Comparison of ENCODE assay signal across 20 cellular contexts in genomic region chr1:42744030-42744413, GRCh38. TPM values are rescaled to one million over a fixed set of nuclear protein-coding genes. Genes with fewer than 3 reads are reported as not detected.
DNase-seq lines count a peak whose midpoint lies in the region; ATAC-seq and TF ChIP-seq lines count a peak whose summit lies in the region.
"Had no signal": no experiment of that assay in that cellular context is flagged by ENCODE, and none has a peak within 500 bp of the region (broad histone marks: within the 10 kb centered on the region; RNA-seq: fewer than 3 reads in every experiment).

No MANE protein-coding gene starts in this region.

- H3K79me1 ChIP-seq in trophoblast cell (ENCODE audit: low read length): no peaks in the 10 kb centered on the region

- H3K4me1 Mint-ChIP-seq in activated T-cell treated with anti-CD3 and anti-CD28 coated beads, Interleukin-2, amount 50 U/mL, for 24 hours (ENCODE audit: low read depth): no peaks in the 10 kb centered on the region

- no peak overlapping the region for H3K23ac ChIP-seq in trophoblast cell (ENCODE audit: low read length)

- no peak for TF ChIP-seq CTCF in upper lobe of right lung (IDR thresholded peaks at IDR 0.05)

- no peak overlapping the region for H3K14ac ChIP-seq in trophoblast cell (ENCODE audit: low read length)

- peaks cover 7% of the 10 kb centered on the region for H3K9me3 ChIP-seq in trophoblast cell (ENCODE audit: insufficient read depth, low read depth, low read length)
- no peaks in the 10 kb centered on the region for H3K9me3 ChIP-seq in upper lobe of right lung

- no peak overlapping the region for H3K9ac ChIP-seq in trophoblast cell (ENCODE audit: low read length)
- H3K9ac ChIP-seq: KMS-11 had no signal

- ATAC-seq in upper lobe of right lung: no peak

- H3K4me1 ChIP-seq in trophoblast cell (ENCODE audit: control insufficient read depth in 1 of 2, insufficient read depth in 2 of 2, low read length in 2 of 2) (peaks cover 10 to 13% of the 10 kb centered on the region in 2 experiments), upper lobe of right lung (no peaks in the 10 kb centered on the region)

- no CpG with 5 or more reads among the region's 9 CpGs for WGBS in trophoblast cell (ENCODE audit: extremely low coverage, insufficient coverage, insufficient read length)

- H4K91ac ChIP-seq in trophoblast cell (ENCODE audit: low read depth, low read length): no peak overlapping the region

- H3K27ac ChIP-seq in trophoblast cell (ENCODE audit: low read depth, low read length): no peak overlapping the region
- no peak overlapping the region for H3K27ac ChIP-seq in upper lobe of right lung
- H3K27ac ChIP-seq: 22Rv1, C4-2B, KMS-11 had no signal

- H2BK5ac ChIP-seq in trophoblast cell (ENCODE audit: low read depth, low read length, poor library complexity): no peak overlapping the region

- H3K9me3 Mint-ChIP-seq in activated T-cell treated with anti-CD3 and anti-CD28 coated beads, Interleukin-2, amount 50 U/mL, for 24 hours: no peaks in the 10 kb centered on the region
- H3K9me3 Mint-ChIP-seq: HFFc6 had no signal

- H2AK5ac ChIP-seq in trophoblast cell (ENCODE audit: low read length): no peak overlapping the region

- H2BK120ac ChIP-seq in trophoblast cell (ENCODE audit: insufficient read depth, low read length, poor library complexity): no peak overlapping the region

- H3K4ac ChIP-seq in trophoblast cell (ENCODE audit: low read depth, low read length): no peak overlapping the region

- no peak overlapping the region for H3K4me3 ChIP-seq in trophoblast cell (ENCODE audit: low read depth, low read length)
- H3K4me3 ChIP-seq in upper lobe of right lung: no peak overlapping the region

- no peak overlapping the region for H2BK12ac ChIP-seq in trophoblast cell (ENCODE audit: low read length)

- no peak overlapping the region for H4K8ac ChIP-seq in trophoblast cell (ENCODE audit: low read depth, low read length)

- peaks cover 35% of the 10 kb centered on the region for H3K36me3 Mint-ChIP-seq in activated T-cell treated with anti-CD3 and anti-CD28 coated beads, Interleukin-2, amount 50 U/mL, for 24 hours (ENCODE audit: low read depth)

- no peak overlapping the region for H3K4me2 ChIP-seq in trophoblast cell (ENCODE audit: low read length)
- H3K4me2 ChIP-seq: KMS-11 had no signal

- DNase-seq in activated T-cell treated with anti-CD3 and anti-CD28 coated beads, Interleukin-2, amount 50 U/mL, for 24 hours: peak; percentile 9
- no peak for DNase-seq in activated T-cell treated with anti-CD3 and anti-CD28 coated beads, Interleukin-2, amount 50 U/mL, for 1 hour
- DNase-seq in fibroblast of peridontal ligament (ENCODE audit: extremely low read depth): peak; percentile 14
- DNase-seq in trophoblast cell: peak; percentile 48 to 61
- no peak for DNase-seq in upper lobe of right lung
- DNase-seq in HPDE6-E6E7 (ENCODE audit: extremely low spot score): no peak
- DNase-seq: AML-193, H7, NCI-H1417 treated with DMSO at 0.1 percent for 48 hours, NCI-H187 treated with DMSO at 0.1 percent for 48 hours, NCI-H226, NCI-H524, NCI-H82, OCI-M1, SHP77 had no signal

- H3K27me3 ChIP-seq in trophoblast cell (ENCODE audit: insufficient read depth, low read length) (no peaks in the 10 kb centered on the region), upper lobe of right lung (no peaks in the 10 kb centered on the region)

- no peak overlapping the region for H4K12ac ChIP-seq in trophoblast cell (ENCODE audit: low read depth, low read length)

- H2AFZ ChIP-seq in trophoblast cell (ENCODE audit: insufficient read depth, low read length, poor library complexity): no peak overlapping the region

- no peaks in the 10 kb centered on the region for H3K27me3 Mint-ChIP-seq in activated T-cell treated with anti-CD3 and anti-CD28 coated beads, Interleukin-2, amount 50 U/mL, for 24 hours

- H3K4me3 Mint-ChIP-seq in activated T-cell treated with anti-CD3 and anti-CD28 coated beads, Interleukin-2, amount 50 U/mL, for 24 hours: no peak overlapping the region
- H3K4me3 Mint-ChIP-seq: HFFc6 had no signal

- H3K79me2 ChIP-seq in trophoblast cell (ENCODE audit: control insufficient read depth, insufficient read depth, low read length, poor library complexity): no peaks in the 10 kb centered on the region

- H3K36me3 ChIP-seq in trophoblast cell (ENCODE audit: control insufficient read depth in 1 of 2, insufficient read depth in 2 of 2, low read length in 2 of 2) (peaks cover 32 to 35% of the 10 kb centered on the region in 2 experiments), upper lobe of right lung (peaks cover 20% of the 10 kb centered on the region)

- intact Hi-C loops in upper lobe of right lung (cut with DNase I): loop anchor here (10.0 kb wide), 1 partner anchor 149 kb away; no protein-coding TSS in a partner anchor

- H3K27ac Mint-ChIP-seq in activated T-cell treated with anti-CD3 and anti-CD28 coated beads, Interleukin-2, amount 50 U/mL, for 24 hours: no peak overlapping the region

- H3K18ac ChIP-seq in trophoblast cell (ENCODE audit: low read length): no peak overlapping the region

RNA-seq across cellular contexts. Expression of gene CLDN19, which starts 4.0 kb away (rescaled TPM):
- 1.8 TPM in 2 replicates for polyA plus RNA-seq in trophoblast cell (2013)
- total RNA-seq in upper lobe of right lung: not detected
- total RNA-seq: HFFc6, HT-29 had no signal

RNA-seq across cellular contexts. Expression of gene P3H1, which starts 22.8 kb away (rescaled TPM):
- polyA plus RNA-seq in trophoblast cell (2013): 72.4 and 74.8 TPM in 2 replicates
- total RNA-seq in upper lobe of right lung: 22.3 TPM

RNA-seq across cellular contexts. Expression of gene C1orf50, which starts 23.0 kb away (rescaled TPM):
- polyA plus RNA-seq in trophoblast cell (2013): 1.8 and 3.0 TPM in 2 replicates
- total RNA-seq in upper lobe of right lung: 6.1 TPM

RNA-seq across cellular contexts. Expression of gene TMEM269, which starts 40.8 kb away (rescaled TPM):
- polyA plus RNA-seq in trophoblast cell (2013): 0.18 and 0.25 TPM in 2 replicates
- total RNA-seq in upper lobe of right lung: not detected
- total RNA-seq: HFFc6 had no signal

Comparison
In these comparisons a context has a peak if more than half of its experiments do, and no peak if none do; other contexts are left out.
1. DNase-seq: peak in activated T-cell treated with anti-CD3 and anti-CD28 coated beads, Interleukin-2, amount 50 U/mL, for 24 hours (single experiment), fibroblast of peridontal ligament (single experiment) and trophoblast cell (2 of 2); none in activated T-cell treated with anti-CD3 and anti-CD28 coated beads, Interleukin-2, amount 50 U/mL, for 1 hour (single experiment), upper lobe of right lung (single experiment) and HPDE6-E6E7 (single experiment).